ENCODE assay signal across 8 cellular contexts in genomic region chr18:63831080-63831788, GRCh38. TPM values are rescaled to one million over a fixed set of nuclear protein-coding genes. Genes with fewer than 3 reads are reported as not detected.
DNase-seq lines count a peak whose midpoint lies in the region; ATAC-seq and TF ChIP-seq lines count a peak whose summit lies in the region.

No MANE protein-coding gene starts in this region.

- TF ChIP-seq CTCF in gastrocnemius medialis (IDR thresholded peaks at IDR 0.05 in 4 of 5, conservative IDR thresholded peaks at IDR 0.05 in 1 of 5) = no peak

- no peaks in the 10 kb centered on the region for H3K9me3 ChIP-seq in gastrocnemius medialis

- H3K27ac ChIP-seq in gastrocnemius medialis = no peak overlapping the region

- H3K4me1 ChIP-seq in gastrocnemius medialis = no peaks in the 10 kb centered on the region

- no peaks in the 10 kb centered on the region for H3K27me3 ChIP-seq in gastrocnemius medialis

- H3K4me3 ChIP-seq in gastrocnemius medialis = no peak overlapping the region

- DNase-seq in OCI-M1 (lab: John Stamatoyannopoulos, UW) = peak; percentile 66
- peak; percentile 92 for DNase-seq in myocyte (ENCODE audit: low read depth)
- no peak for DNase-seq in sciatic nerve (ENCODE audit: low spot score)
- no peak for DNase-seq in NCI-H1694 treated with DMSO at 0.1 percent for 48 hours (lab: John Stamatoyannopoulos, UW)
- DNase-seq in gastrocnemius medialis = no peak
- no peak for DNase-seq in hippocampal formation (lab: John Stamatoyannopoulos, UW)

- no peaks in the 10 kb centered on the region for H3K36me3 ChIP-seq in gastrocnemius medialis

- in situ Hi-C loops in gastrocnemius medialis (cut with MboI; ENCODE audit: low sequenced_read_pairs in 4 of 4) = loop anchor here in 1 of 4 donors (25.0 kb wide), 1 partner anchor 106 kb away; the partner anchor contains the start of gene HMSD

- TF ChIP-seq POLR2A in gastrocnemius medialis (IDR thresholded peaks at IDR 0.05) = no peak

- ATAC-seq in GM18909 (IDR thresholded peaks at IDR 0.05; ENCODE audit: poor library complexity, unreplicated experiment) (peak; percentile 97), HG02943 (IDR thresholded peaks at IDR 0.05; ENCODE audit: low read depth, unreplicated experiment) (peak; percentile 94), sciatic nerve (no peak), gastrocnemius medialis (no peak)

- intact Hi-C loops in sciatic nerve (cut with DNase I) (no loop called here), gastrocnemius medialis (cut with DNase I; ENCODE audit: low total_unique reads) (no loop called here)

RNA-seq across cellular contexts. Expression of gene SERPINB7, which starts 56.0 kb away (rescaled TPM):
- 4.5 and 6.4 TPM in 2 replicates for total RNA-seq in myocyte
- polyA plus RNA-seq in myocyte (2012) = 2.5 TPM
- total RNA-seq in sciatic nerve = 0.53 TPM
- not detected for total RNA-seq in gastrocnemius medialis

RNA-seq across cellular contexts. Expression of gene SERPINB2, which starts 56.3 kb away (rescaled TPM):
- total RNA-seq in myocyte (0.40 and 1.3 TPM in 2 replicates), sciatic nerve (2.6 TPM), gastrocnemius medialis (not detected)
- polyA plus RNA-seq in myocyte (2012) = 0.45 TPM

Comparison
In these comparisons a context has a peak if more than half of its experiments do, and no peak if none do; other contexts are left out.
1. ATAC-seq: peak in GM18909 (single experiment) and HG02943 (single experiment); none in sciatic nerve (single experiment) and gastrocnemius medialis (0 of 2).
2. DNase-seq: peak in OCI-M1 (single experiment) and myocyte (single experiment); none in sciatic nerve (single experiment), NCI-H1694 treated with DMSO at 0.1 percent for 48 hours (single experiment), gastrocnemius medialis (0 of 2) and hippocampal formation (0 of 2).